8 cellular contexts compared by ENCODE assay signal in the genomic region with DNA sequence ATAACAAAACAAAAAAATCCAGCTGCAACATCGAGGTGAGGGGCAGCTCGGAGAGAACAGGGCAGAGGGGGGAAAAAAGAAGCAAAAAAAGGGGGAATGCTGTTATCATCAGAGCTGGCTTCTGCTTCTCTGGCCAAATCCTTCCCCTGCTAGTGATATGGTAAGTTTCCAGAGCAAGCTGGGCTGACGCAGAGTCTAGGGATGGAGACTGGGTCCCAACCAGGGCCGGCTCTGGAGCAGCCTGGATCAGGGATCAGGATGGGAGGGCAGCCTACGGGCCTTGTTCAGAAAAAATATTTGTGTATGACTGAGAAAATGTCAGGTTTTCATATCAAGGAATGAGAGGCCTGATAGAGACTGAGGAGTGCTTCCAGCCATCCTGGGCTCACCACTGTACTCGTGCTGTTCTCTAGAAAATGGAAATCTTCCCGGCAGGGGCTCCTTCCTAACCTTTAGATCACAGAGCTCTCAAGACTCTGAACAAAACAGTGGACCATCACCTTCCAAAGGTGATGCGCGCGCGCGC. TPM values are rescaled to one million over a fixed set of nuclear protein-coding genes. Genes with fewer than 3 reads are reported as not detected.
A peak's percentile ranks its signal among the peaks of the same experiment; 100 is the strongest.
DNase-seq lines count a peak whose midpoint lies in the region; ATAC-seq and TF ChIP-seq lines count a peak whose summit lies in the region.
"Had no signal": no experiment of that assay in that cellular context is flagged by ENCODE, and none has a peak within 500 bp of the region (broad histone marks: within the 10 kb centered on the region; RNA-seq: fewer than 3 reads in every experiment).

No MANE protein-coding gene starts in this region.

- peaks cover 0 to 8% of the 10 kb centered on the region in 2 donors for H3K27me3 ChIP-seq in body of pancreas

- peaks cover 81% of the 10 kb centered on the region for H3K4me1 ChIP-seq in body of pancreas

- intact Hi-C loops in body of pancreas (cut with DNase I), result no loop called here

- H3K4me1 Mint-ChIP-seq in natural killer cell treated with Interleukin-12 subunit alpha and Interleukin-12 subunit beta and Interleukin-15 and Interleukin-18, amount 100 ng/mL, for 72 hours (ENCODE audit: low read depth in 2 of 2), result peaks cover 4 to 5% of the 10 kb centered on the region in 2 donors

- H3K9me3 Mint-ChIP-seq in natural killer cell treated with Interleukin-12 subunit alpha and Interleukin-12 subunit beta and Interleukin-15 and Interleukin-18, amount 100 ng/mL, for 72 hours, result no peaks in the 10 kb centered on the region

- H3K4me3 Mint-ChIP-seq in natural killer cell treated with Interleukin-12 subunit alpha and Interleukin-12 subunit beta and Interleukin-15 and Interleukin-18, amount 100 ng/mL, for 72 hours, result peak overlapping the region; percentile 34

- H3K4me3 ChIP-seq in body of pancreas, result no peak overlapping the region

- H3K27ac Mint-ChIP-seq in natural killer cell treated with Interleukin-12 subunit alpha and Interleukin-12 subunit beta and Interleukin-15 and Interleukin-18, amount 100 ng/mL, for 72 hours, result no peak overlapping the region

- H3K36me3 ChIP-seq in body of pancreas (replicated peaks in 1 of 2; ENCODE audit: insufficient read depth in 1 of 2, low read depth in 2 of 2), result no peaks in the 10 kb centered on the region

- TF ChIP-seq POLR2A in body of pancreas (IDR thresholded peaks at IDR 0.05), result no peak

- H3K9me3 ChIP-seq in body of pancreas, result no peaks in the 10 kb centered on the region

- DNase-seq in D341Med (ENCODE audit: low spot score) (peak; percentile 21), body of pancreas (peak in 1 of 4 donors; percentile 8), amygdala (lab: John Stamatoyannopoulos, UW) (no peak), NCI-H1048 (lab: John Stamatoyannopoulos, UW) (no peak), dedifferentiated amniotic fluid mesenchymal stem cell (ENCODE audit: extremely low spot score) (no peak)
- DNase-seq in natural killer cell treated with Interleukin-12 subunit alpha and Interleukin-12 subunit beta and Interleukin-15 and Interleukin-18, amount 100 ng/mL, for 72 hours (ENCODE audit: low spot score), result no peak
- DNase-seq: caudate nucleus, NCI-H1930 had no signal

- peaks cover 29 to 30% of the 10 kb centered on the region in 2 donors for H3K27me3 Mint-ChIP-seq in natural killer cell treated with Interleukin-12 subunit alpha and Interleukin-12 subunit beta and Interleukin-15 and Interleukin-18, amount 100 ng/mL, for 72 hours

- H3K27ac ChIP-seq in body of pancreas, result peak overlapping the region in 3 of 4 donors; percentile 35 to 71 (median 60)

- WGBS in body of pancreas, 2 donors, result 73 to 79% methylated on average over 12 of the region's 12 CpGs

- ATAC-seq in body of pancreas, result no peak
- ATAC-seq in natural killer cell treated with Interleukin-12 subunit alpha and Interleukin-12 subunit beta and Interleukin-15 and Interleukin-18, amount 100 ng/mL, for 72 hours, result no peak

- H3K36me3 Mint-ChIP-seq in natural killer cell treated with Interleukin-12 subunit alpha and Interleukin-12 subunit beta and Interleukin-15 and Interleukin-18, amount 100 ng/mL, for 72 hours, result no peaks in the 10 kb centered on the region

- TF ChIP-seq CTCF in body of pancreas (IDR thresholded peaks at IDR 0.05), result no peak

RNA-seq across cellular contexts. Expression of gene C1QTNF1, which starts 0.7 kb away (rescaled TPM):
- total RNA-seq in body of pancreas, result 10 to 100 TPM in 1 of 2 donors, 1 to 10 TPM in 1; 8.3 to 50.1 TPM
- not detected for total RNA-seq in natural killer cell treated with Interleukin-12 subunit alpha and Interleukin-12 subunit beta and Interleukin-15 and Interleukin-18, amount 100 ng/mL, for 72 hours

RNA-seq across cellular contexts. Expression of gene CANT1, which starts 13.7 kb away (rescaled TPM):
- total RNA-seq in body of pancreas, result 10 to 100 TPM; 12.5 to 17.5 TPM
- total RNA-seq in natural killer cell treated with Interleukin-12 subunit alpha and Interleukin-12 subunit beta and Interleukin-15 and Interleukin-18, amount 100 ng/mL, for 72 hours, result 10 to 100 TPM; 65.7 to 72.3 TPM

RNA-seq across cellular contexts. Expression of gene LGALS3BP, which starts 43.5 kb away (rescaled TPM):
- 100 to 1,000 TPM; 123 to 213 TPM for total RNA-seq in body of pancreas
- total RNA-seq in natural killer cell treated with Interleukin-12 subunit alpha and Interleukin-12 subunit beta and Interleukin-15 and Interleukin-18, amount 100 ng/mL, for 72 hours, result 1 to 10 TPM; 3.4 to 6.7 TPM

RNA-seq across cellular contexts. Expression of gene ENGASE, which starts 51.4 kb away (rescaled TPM):
- 10 to 100 TPM; 24.9 to 50.8 TPM for total RNA-seq in body of pancreas
- total RNA-seq in natural killer cell treated with Interleukin-12 subunit alpha and Interleukin-12 subunit beta and Interleukin-15 and Interleukin-18, amount 100 ng/mL, for 72 hours, result 10 to 100 TPM; 37.2 to 54.2 TPM

Comparison
In these comparisons a context has a peak if more than half of its experiments do, and no peak if none do; other contexts are left out.
1. RNA of gene C1QTNF1, which starts 0.7 kb away (total RNA-seq): 8.3 to 50.1 TPM in body of pancreas; not detected in natural killer cell treated with Interleukin-12 subunit alpha and Interleukin-12 subunit beta and Interleukin-15 and Interleukin-18, amount 100 ng/mL, for 72 hours; every median in the first group is over 4 times any median in the second.
2. RNA of gene LGALS3BP, which starts 43.5 kb away (total RNA-seq): 123 to 213 TPM in body of pancreas; 3.4 to 6.7 TPM in natural killer cell treated with Interleukin-12 subunit alpha and Interleukin-12 subunit beta and Interleukin-15 and Interleukin-18, amount 100 ng/mL, for 72 hours; every median in the first group is over 10 times any median in the second.